Comparison of ENCODE assay signal across 1 cellular context in genomic region chr6:87763901-87764300, GRCh38.
TF ChIP-seq lines count a peak whose summit lies in the region.

No MANE protein-coding gene starts in this region.

TF ChIP-seq in GM23338, 12 proteins besides CTCF, POLR2A, EP300 and RAD21 (continued from another document):
- TF ChIP-seq ZNF462 (CRISPR knock-in tag; IDR thresholded peaks at IDR 0.05): no peak
- TF ChIP-seq JUNB (IDR thresholded peaks at IDR 0.05; ENCODE audit: unreplicated experiment): no peak
- no peak for TF ChIP-seq CREB1 (CRISPR knock-in tag; IDR thresholded peaks at IDR 0.05; ENCODE audit: low read depth)
- TF ChIP-seq NANOG (IDR thresholded peaks at IDR 0.05; ENCODE audit: borderline replicate concordance): no peak
- TF ChIP-seq STAT1 (IDR thresholded peaks at IDR 0.05; ENCODE audit: unreplicated experiment): no peak
- no peak for TF ChIP-seq EZH2phosphoT487 (IDR thresholded peaks at IDR 0.05; ENCODE audit: unreplicated experiment)
- no peak for TF ChIP-seq POLR2AphosphoS5 (IDR thresholded peaks at IDR 0.05; ENCODE audit: low read depth)
- TF ChIP-seq EZH2 (IDR thresholded peaks at IDR 0.05; ENCODE audit: low read depth, unreplicated experiment): no peak
- no peak for TF ChIP-seq ETS1 (IDR thresholded peaks at IDR 0.05)
